Comparison of ENCODE assay signal across 1 cellular context in genomic region chr11:20035701-20036601, GRCh38.
TF ChIP-seq lines count a peak whose summit lies in the region.

No MANE protein-coding gene starts in this region.

TF ChIP-seq in HepG2, 621 proteins besides CTCF, POLR2A, EP300 and RAD21 (continued from another document and continues in another):
- TF ChIP-seq DMTF1 (CRISPR knock-in tag; IDR thresholded peaks at IDR 0.05) (0 out of 2 replicates have a peak, but pooled peaks have one; percentile 26), ZNF350 (CRISPR knock-in tag; IDR thresholded peaks at IDR 0.05; ENCODE audit: borderline replicate concordance, low read depth) (peak; percentile 96), NR3C1 (CRISPR knock-in tag; IDR thresholded peaks at IDR 0.05) (no peak), ZXDC (CRISPR knock-in tag; IDR thresholded peaks at IDR 0.05) (no peak), ZNF362 (CRISPR knock-in tag; IDR thresholded peaks at IDR 0.05; ENCODE audit: borderline replicate concordance) (peak; percentile 32; the same call in 1 of the 2 replicates), ERF (CRISPR knock-in tag; IDR thresholded peaks at IDR 0.05) (peak; percentile 68; the same call in 1 of the 2 replicates), RCOR2 (CRISPR knock-in tag; IDR thresholded peaks at IDR 0.05) (peak; percentile 93), KDM4B (CRISPR knock-in tag; IDR thresholded peaks at IDR 0.05) (no peak; the same call in 1 of the 2 replicates), SMAD3 (CRISPR knock-in tag; IDR thresholded peaks at IDR 0.05) (peak; percentile 75), TRAFD1 (CRISPR knock-in tag; IDR thresholded peaks at IDR 0.05; ENCODE audit: borderline replicate concordance) (no peak), PAWR (CRISPR knock-in tag; IDR thresholded peaks at IDR 0.05; ENCODE audit: borderline replicate concordance) (peak; percentile 67; the same call in 1 of the 2 replicates), AGO1 (IDR thresholded peaks at IDR 0.05; ENCODE audit: low read depth, low read length, poor library complexity, severe bottlenecking) (no peak), FOXK2 (IDR thresholded peaks at IDR 0.05) (no peak), ZNF569 (CRISPR knock-in tag; IDR thresholded peaks at IDR 0.05; ENCODE audit: borderline replicate concordance) (peak; percentile 73; the same call in 1 of the 2 replicates), ZNF878 (CRISPR knock-in tag; IDR thresholded peaks at IDR 0.05) (peak; percentile 27; the same call in 1 of the 2 replicates), CHD4 (IDR thresholded peaks at IDR 0.05; ENCODE audit: borderline replicate concordance, low read length) (no peak), ZBTB21 (CRISPR knock-in tag; IDR thresholded peaks at IDR 0.05) (peak; percentile 94), FOXP1 (IDR thresholded peaks at IDR 0.05) (0 out of 2 replicates have a peak, but pooled peaks have one; percentile 37), FOXP1 (CRISPR knock-in tag; IDR thresholded peaks at IDR 0.05) (peak; percentile 97), KDM5A (IDR thresholded peaks at IDR 0.05; ENCODE audit: borderline replicate concordance, low read length) (no peak), HNRNPL (IDR thresholded peaks at IDR 0.05; ENCODE audit: low read depth, low read length) (no peak), ATRX (CRISPR knock-in tag; IDR thresholded peaks at IDR 0.05; ENCODE audit: borderline replicate concordance) (no peak), ZNF780A (CRISPR knock-in tag; IDR thresholded peaks at IDR 0.05) (no peak), ZNF713 (CRISPR knock-in tag; IDR thresholded peaks at IDR 0.05) (no peak), GABPA (IDR thresholded peaks at IDR 0.05; ENCODE audit: low read depth, low read length) (no peak), GABPA (CRISPR knock-in tag; IDR thresholded peaks at IDR 0.05; ENCODE audit: low read depth) (peak; percentile 75), NR2C2 (CRISPR knock-in tag; IDR thresholded peaks at IDR 0.05; ENCODE audit: borderline replicate concordance) (peak; percentile 93), ZNF784 (CRISPR knock-in tag; IDR thresholded peaks at IDR 0.05; ENCODE audit: borderline replicate concordance) (no peak), ZFP90 (CRISPR knock-in tag; IDR thresholded peaks at IDR 0.05; ENCODE audit: borderline replicate concordance) (peak; percentile 85), FOXJ3 (CRISPR knock-in tag; IDR thresholded peaks at IDR 0.05; ENCODE audit: borderline replicate concordance) (peak; percentile 82; the same call in 1 of the 2 replicates), STAT6 (CRISPR knock-in tag; IDR thresholded peaks at IDR 0.05; ENCODE audit: borderline replicate concordance) (peak; percentile 91; the same call in 1 of the 2 replicates), ZNF788 (CRISPR knock-in tag; IDR thresholded peaks at IDR 0.05; ENCODE audit: borderline replicate concordance) (peak; percentile 78; the same call in 1 of the 2 replicates), PLSCR1 (CRISPR knock-in tag; IDR thresholded peaks at IDR 0.05; ENCODE audit: borderline replicate concordance) (no peak), ZNF180 (CRISPR knock-in tag; IDR thresholded peaks at IDR 0.05; ENCODE audit: borderline replicate concordance, low read depth) (no peak), SNRNP70 (IDR thresholded peaks at IDR 0.05; ENCODE audit: low read depth, low read length) (no peak), ZNF282 (IDR thresholded peaks at IDR 0.05; ENCODE audit: partially characterized antibody) (no peak), NFKB2 (CRISPR knock-in tag; IDR thresholded peaks at IDR 0.05; ENCODE audit: borderline replicate concordance) (peak; percentile 76; the same call in 1 of the 2 replicates), TFDP1 (CRISPR knock-in tag; IDR thresholded peaks at IDR 0.05; ENCODE audit: borderline replicate concordance) (peak; percentile 32; the same call in 1 of the 2 replicates), SP4 (CRISPR knock-in tag; IDR thresholded peaks at IDR 0.05) (no peak), MYC (CRISPR knock-in tag; IDR thresholded peaks at IDR 0.05; ENCODE audit: borderline replicate concordance) (peak; percentile 82; the same call in 1 of the 2 replicates), NCOA2 (CRISPR knock-in tag; IDR thresholded peaks at IDR 0.05) (peak; percentile 88), SMAD9 (CRISPR knock-in tag; IDR thresholded peaks at IDR 0.05) (no peak), TMF1 (CRISPR knock-in tag; IDR thresholded peaks at IDR 0.05; ENCODE audit: low read depth) (no peak)
- TF ChIP-seq, protein P1, sequence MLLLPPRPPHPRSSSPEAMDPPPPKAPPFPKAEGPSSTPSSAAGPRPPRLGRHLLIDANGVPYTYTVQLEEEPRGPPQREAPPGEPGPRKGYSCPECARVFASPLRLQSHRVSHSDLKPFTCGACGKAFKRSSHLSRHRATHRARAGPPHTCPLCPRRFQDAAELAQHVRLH (CRISPR knock-in tag; IDR thresholded peaks at IDR 0.05; ENCODE audit: borderline replicate concordance, low read depth) = no peak; the same call in 1 of the 2 replicates
- TF ChIP-seq, protein P2, sequence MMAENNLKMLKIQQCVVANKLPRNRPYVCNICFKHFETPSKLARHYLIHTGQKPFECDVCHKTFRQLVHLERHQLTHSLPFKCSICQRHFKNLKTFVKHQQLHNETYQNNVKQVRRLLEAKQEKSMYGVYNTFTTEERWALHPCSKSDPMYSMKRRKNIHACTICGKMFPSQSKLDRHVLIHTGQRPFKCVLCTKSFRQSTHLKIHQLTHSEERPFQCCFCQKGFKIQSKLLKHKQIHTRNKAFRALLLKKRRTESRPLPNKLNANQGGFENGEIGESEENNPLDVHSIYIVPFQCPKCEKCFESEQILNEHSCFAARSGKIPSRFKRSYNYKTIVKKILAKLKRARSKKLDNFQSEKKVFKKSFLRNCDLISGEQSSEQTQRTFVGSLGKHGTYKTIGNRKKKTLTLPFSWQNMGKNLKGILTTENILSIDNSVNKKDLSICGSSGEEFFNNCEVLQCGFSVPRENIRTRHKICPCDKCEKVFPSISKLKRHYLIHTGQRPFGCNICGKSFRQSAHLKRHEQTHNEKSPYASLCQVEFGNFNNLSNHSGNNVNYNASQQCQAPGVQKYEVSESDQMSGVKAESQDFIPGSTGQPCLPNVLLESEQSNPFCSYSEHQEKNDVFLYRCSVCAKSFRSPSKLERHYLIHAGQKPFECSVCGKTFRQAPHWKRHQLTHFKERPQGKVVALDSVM (CRISPR knock-in tag; IDR thresholded peaks at IDR 0.05) = peak; percentile 97
- TF ChIP-seq, protein P3, sequence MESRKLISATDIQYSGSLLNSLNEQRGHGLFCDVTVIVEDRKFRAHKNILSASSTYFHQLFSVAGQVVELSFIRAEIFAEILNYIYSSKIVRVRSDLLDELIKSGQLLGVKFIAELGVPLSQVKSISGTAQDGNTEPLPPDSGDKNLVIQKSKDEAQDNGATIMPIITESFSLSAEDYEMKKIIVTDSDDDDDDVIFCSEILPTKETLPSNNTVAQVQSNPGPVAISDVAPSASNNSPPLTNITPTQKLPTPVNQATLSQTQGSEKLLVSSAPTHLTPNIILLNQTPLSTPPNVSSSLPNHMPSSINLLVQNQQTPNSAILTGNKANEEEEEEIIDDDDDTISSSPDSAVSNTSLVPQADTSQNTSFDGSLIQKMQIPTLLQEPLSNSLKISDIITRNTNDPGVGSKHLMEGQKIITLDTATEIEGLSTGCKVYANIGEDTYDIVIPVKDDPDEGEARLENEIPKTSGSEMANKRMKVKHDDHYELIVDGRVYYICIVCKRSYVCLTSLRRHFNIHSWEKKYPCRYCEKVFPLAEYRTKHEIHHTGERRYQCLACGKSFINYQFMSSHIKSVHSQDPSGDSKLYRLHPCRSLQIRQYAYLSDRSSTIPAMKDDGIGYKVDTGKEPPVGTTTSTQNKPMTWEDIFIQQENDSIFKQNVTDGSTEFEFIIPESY (CRISPR knock-in tag; IDR thresholded peaks at IDR 0.05) = peak; percentile 29; the same call in 1 of the 2 replicates
